ENCODE assay signal across 1 cellular context in genomic region chr14:35337557-35338255, GRCh38.
TF ChIP-seq lines count a peak whose summit lies in the region.

No MANE protein-coding gene starts in this region.

TF ChIP-seq in HepG2, 621 proteins besides CTCF, POLR2A, EP300 and RAD21 (continued from another document and continues in another):
- TF ChIP-seq ZNF609 (CRISPR knock-in tag; IDR thresholded peaks at IDR 0.05; ENCODE audit: borderline replicate concordance): peak; percentile 35; the same call in 1 of the 2 replicates
- TF ChIP-seq ZNF503 (CRISPR knock-in tag; IDR thresholded peaks at IDR 0.05): no peak
- no peak for TF ChIP-seq MXD4 (CRISPR knock-in tag; IDR thresholded peaks at IDR 0.05)
- no peak for TF ChIP-seq HNRNPL (IDR thresholded peaks at IDR 0.05; ENCODE audit: low read depth, low read length)
- TF ChIP-seq ZNF570 (CRISPR knock-in tag; IDR thresholded peaks at IDR 0.05; ENCODE audit: borderline replicate concordance): no peak
- TF ChIP-seq ZNF574 (CRISPR knock-in tag; IDR thresholded peaks at IDR 0.05): no peak
- TF ChIP-seq MEIS2 (CRISPR knock-in tag; IDR thresholded peaks at IDR 0.05): no peak
- no peak for TF ChIP-seq GTF3A (CRISPR knock-in tag; conservative IDR thresholded peaks at IDR 0.05)
- no peak; the same call in 1 of the 2 replicates for TF ChIP-seq PRDM10 (CRISPR knock-in tag; IDR thresholded peaks at IDR 0.05; ENCODE audit: low read depth)
- TF ChIP-seq ZBTB10 (CRISPR knock-in tag; IDR thresholded peaks at IDR 0.05; ENCODE audit: borderline replicate concordance): no peak
- no peak for TF ChIP-seq REL (CRISPR knock-in tag; conservative IDR thresholded peaks at IDR 0.05)
- no peak for TF ChIP-seq RFX3 (CRISPR knock-in tag; IDR thresholded peaks at IDR 0.05)
- no peak for TF ChIP-seq ZNF878 (CRISPR knock-in tag; IDR thresholded peaks at IDR 0.05)
- TF ChIP-seq ZNF576 (CRISPR knock-in tag; IDR thresholded peaks at IDR 0.05): 0 out of 2 replicates have a peak, but pooled peaks have one; percentile 21
- TF ChIP-seq FOXA1 (IDR thresholded peaks at IDR 0.05): no peak
- TF ChIP-seq FOXA1 (CRISPR knock-in tag; IDR thresholded peaks at IDR 0.05): 0 out of 2 replicates have a peak, but pooled peaks have one; percentile 0
- TF ChIP-seq ZNF629 (CRISPR knock-in tag; conservative IDR thresholded peaks at IDR 0.05): no peak
- no peak for TF ChIP-seq KLF9 (CRISPR knock-in tag; IDR thresholded peaks at IDR 0.05; ENCODE audit: low read depth)
- TF ChIP-seq POGK (CRISPR knock-in tag; conservative IDR thresholded peaks at IDR 0.05): no peak
- no peak for TF ChIP-seq ZSCAN12 (CRISPR knock-in tag; IDR thresholded peaks at IDR 0.05)
- no peak for TF ChIP-seq HOMEZ (CRISPR knock-in tag; IDR thresholded peaks at IDR 0.05; ENCODE audit: low read depth)
- TF ChIP-seq HMGXB3 (CRISPR knock-in tag; IDR thresholded peaks at IDR 0.05; ENCODE audit: borderline replicate concordance): peak; percentile 76; the same call in 1 of the 2 replicates
- no peak for TF ChIP-seq ZNF564 (CRISPR knock-in tag; IDR thresholded peaks at IDR 0.05)
- no peak for TF ChIP-seq ZFP36L2 (CRISPR knock-in tag; IDR thresholded peaks at IDR 0.05)
- no peak for TF ChIP-seq RBFOX2 (IDR thresholded peaks at IDR 0.05; ENCODE audit: low read depth, low read length)
- TF ChIP-seq THAP11 (CRISPR knock-in tag; IDR thresholded peaks at IDR 0.05): no peak
